In genomic region chr10:12264204-12264908, GRCh38 we compare ENCODE assay signal across 8 cellular contexts.
A peak's percentile ranks its signal among the peaks of the same experiment; 100 is the strongest.
DNase-seq lines count a peak whose midpoint lies in the region; ATAC-seq lines count a peak whose summit lies in the region.

No MANE protein-coding gene starts in this region.

- peak; percentile 85 for ATAC-seq in GM19372 (IDR thresholded peaks at IDR 0.05; ENCODE audit: low read depth, unreplicated experiment)
- peak; percentile 86 for ATAC-seq in HG03469 (IDR thresholded peaks at IDR 0.05; ENCODE audit: unreplicated experiment)

- peak; percentile 89 for DNase-seq in CD1c-positive myeloid dendritic cell (ENCODE audit: extremely low spot score)
- peak; percentile 93 for DNase-seq in NCI-H69 (lab: John Stamatoyannopoulos, UW)
- peak; percentile 11 to 56 for DNase-seq in activated CD8-positive, alpha-beta memory T cell treated with anti-CD3 and anti-CD28 coated beads for 1 hour (ENCODE audit: extremely low read depth in 1 of 2, low read depth in 1 of 2)
- DNase-seq in effector CD8-positive, alpha-beta T cell (lab: John Stamatoyannopoulos, UW), result peak; percentile 45
- DNase-seq in mesenteric fat pad (ENCODE audit: low spot score), result peak; percentile 93
- peak; percentile 46 for DNase-seq in stimulated activated CD8-positive, alpha-beta memory T cell treated with anti-CD3 and anti-CD28 coated beads, Interleukin-15, amount 100 ng/mL, for 1 hour (ENCODE audit: low read depth)

Comparison
In these comparisons a context has a peak if more than half of its experiments do, and no peak if none do; other contexts are left out.
1. Peak in every context shown above with its lines: DNase-seq and ATAC-seq.
2. DNase-seq: peak in every context shown above with its lines; median percentile 93 in NCI-H69; 93 in mesenteric fat pad; 89 in CD1c-positive myeloid dendritic cell; 46 in stimulated activated CD8-positive, alpha-beta memory T cell treated with anti-CD3 and anti-CD28 coated beads, Interleukin-15, amount 100 ng/mL, for 1 hour; 45 in effector CD8-positive, alpha-beta T cell; 34 in activated CD8-positive, alpha-beta memory T cell treated with anti-CD3 and anti-CD28 coated beads for 1 hour.